In the genomic region with DNA sequence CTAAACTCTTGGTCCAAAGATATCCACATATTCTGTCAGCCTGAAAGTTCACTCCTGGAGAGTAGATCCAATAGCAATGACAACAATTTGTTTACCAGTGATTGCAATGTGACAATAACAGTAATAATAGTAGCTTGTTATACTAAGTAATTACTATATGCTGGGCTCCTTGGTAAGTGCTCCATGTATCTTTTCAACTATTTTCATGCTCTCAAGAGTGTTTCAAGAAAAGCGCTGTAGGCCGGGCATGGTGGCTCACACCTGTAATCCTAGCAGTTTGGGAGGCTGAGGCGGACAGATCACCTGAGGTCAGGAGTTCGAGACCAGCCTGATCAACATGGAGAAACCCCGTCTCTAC, we compare ENCODE assay signal across 17 cellular contexts. TPM values are rescaled to one million over a fixed set of nuclear protein-coding genes. Genes with fewer than 3 reads are reported as not detected.
A peak's percentile ranks its signal among the peaks of the same experiment; 100 is the strongest.
DNase-seq lines count a peak whose midpoint lies in the region; ATAC-seq and TF ChIP-seq lines count a peak whose summit lies in the region.
"Had no signal": no experiment of that assay in that cellular context is flagged by ENCODE, and none has a peak within 500 bp of the region (broad histone marks: within the 10 kb centered on the region; RNA-seq: fewer than 3 reads in every experiment).

No MANE protein-coding gene starts in this region.

- H4K20me1 ChIP-seq in OCI-LY7 (ENCODE audit: insufficient read depth, low read length): no peaks in the 10 kb centered on the region
- H4K20me1 ChIP-seq in hepatocyte (ENCODE audit: insufficient read depth, poor library complexity, severe bottlenecking): no peaks in the 10 kb centered on the region

- H3K27me3 ChIP-seq in hepatocyte (no peaks in the 10 kb centered on the region), suprapubic skin (no peaks in the 10 kb centered on the region), trophoblast cell (ENCODE audit: insufficient read depth, low read length) (no peaks in the 10 kb centered on the region)
- H3K27me3 ChIP-seq: Peyer's patch had no signal

- no peak overlapping the region for H4K91ac ChIP-seq in trophoblast cell (ENCODE audit: low read depth, low read length)

- no TSS peak for BruUV-seq in OCI-LY7 (replicated peaks; lab: Mats Ljungman, UMichigan)

- H3K4me2 ChIP-seq in OCI-LY7 (ENCODE audit: low read length) (peak overlapping the region; percentile 65), hepatocyte (no peak overlapping the region), trophoblast cell (ENCODE audit: low read length) (no peak overlapping the region)

- 96% methylated on average over 5 of the region's 5 CpGs for WGBS in hepatocyte (ENCODE audit: low lambda C conversion rate, missing lambda C conversion rate)
- 92% methylated on average over 5 of the region's 5 CpGs for WGBS in suprapubic skin
- WGBS in trophoblast cell (ENCODE audit: extremely low coverage, insufficient coverage, insufficient read length): no CpG with 5 or more reads among the region's 5 CpGs

- H4K12ac ChIP-seq in trophoblast cell (ENCODE audit: low read depth, low read length): no peak overlapping the region

- no peak overlapping the region for H2AFZ ChIP-seq in OCI-LY7 (ENCODE audit: low read length)
- no peak overlapping the region for H2AFZ ChIP-seq in hepatocyte
- no peak overlapping the region for H2AFZ ChIP-seq in trophoblast cell (ENCODE audit: insufficient read depth, low read length, poor library complexity)
- H2AFZ ChIP-seq: GM23338 had no signal

- H3K4me3 ChIP-seq in OCI-LY7 (ENCODE audit: low read depth, low read length, poor library complexity, severe bottlenecking): no peak overlapping the region
- no peak overlapping the region for H3K4me3 ChIP-seq in hepatocyte
- H3K4me3 ChIP-seq in suprapubic skin: no peak overlapping the region
- H3K4me3 ChIP-seq in trophoblast cell (ENCODE audit: low read depth, low read length): no peak overlapping the region
- H3K4me3 ChIP-seq: Peyer's patch, prostate gland had no signal

- TF ChIP-seq CTCF in OCI-LY7 (conservative IDR thresholded peaks at IDR 0.05; ENCODE audit: low read length) (no peak), hepatocyte (IDR thresholded peaks at IDR 0.05; ENCODE audit: poor library complexity) (no peak), suprapubic skin (IDR thresholded peaks at IDR 0.05) (no peak)

- H3K23ac ChIP-seq in trophoblast cell (ENCODE audit: low read length): no peak overlapping the region

- intact Hi-C loops in activated CD4-positive, alpha-beta T cell treated with anti-CD3 and anti-CD28 coated beads for 36 hours (cut with DNase I, micrococcal nuclease): no loop called here
- intact Hi-C loops in OCI-LY7 (cut with micrococcal nuclease; ENCODE audit: unreplicated experiment): no loop called here

- TF ChIP-seq EP300 in suprapubic skin (IDR thresholded peaks at IDR 0.05): no peak

- peaks cover 59% of the 10 kb centered on the region for H3K4me1 Mint-ChIP-seq in activated CD4-positive, alpha-beta T cell treated with anti-CD3 and anti-CD28 coated beads for 36 hours

- H3K14ac ChIP-seq in trophoblast cell (ENCODE audit: low read length): no peak overlapping the region

- POLR2A ChIA-PET in activated CD4-positive, alpha-beta T cell treated with anti-CD3 and anti-CD28 coated beads for 36 hours (lab: Charles Lee): no interaction called here
- POLR2A ChIA-PET in OCI-LY7 (lab: Charles Lee): interaction anchor here (0.7 to 5.9 kb wide), 7 partner anchors 9 to 183 kb away, joined by 4 to 43 read pairs (median 8); a partner anchor contains a TSS

- H3K36me3 ChIP-seq in OCI-LY7 (ENCODE audit: insufficient read depth, low read length): peaks cover 69% of the 10 kb centered on the region
- H3K36me3 ChIP-seq in hepatocyte (replicated peaks; ENCODE audit: insufficient read depth, low read depth): peaks cover 5% of the 10 kb centered on the region
- H3K36me3 ChIP-seq in suprapubic skin: peaks cover 22% of the 10 kb centered on the region
- peaks cover 2 to 10% of the 10 kb centered on the region in 2 experiments for H3K36me3 ChIP-seq in trophoblast cell (ENCODE audit: control insufficient read depth in 1 of 2, insufficient read depth in 2 of 2, low read length in 2 of 2)
- H3K36me3 ChIP-seq: prostate gland had no signal

- H3K4me1 ChIP-seq in OCI-LY7 (ENCODE audit: insufficient read depth, low read length, poor library complexity, severe bottlenecking) (peaks cover 82% of the 10 kb centered on the region), hepatocyte (ENCODE audit: insufficient read depth) (peaks cover 63% of the 10 kb centered on the region), suprapubic skin (peaks cover 72% of the 10 kb centered on the region), trophoblast cell (ENCODE audit: control insufficient read depth in 1 of 2, insufficient read depth in 2 of 2, low read length in 2 of 2) (peaks cover 11 to 12% of the 10 kb centered on the region in 2 experiments)

- no peak for TF ChIP-seq POLR2A in suprapubic skin (IDR thresholded peaks at IDR 0.05)

- H2AK5ac ChIP-seq in trophoblast cell (ENCODE audit: low read length): no peak overlapping the region

- H3K36me3 Mint-ChIP-seq in activated CD4-positive, alpha-beta T cell treated with anti-CD3 and anti-CD28 coated beads for 36 hours (ENCODE audit: low read depth): peaks cover 75% of the 10 kb centered on the region

- no peaks in the 10 kb centered on the region for H3K9me2 ChIP-seq in OCI-LY7 (ENCODE audit: insufficient read depth, low read length)
- H3K9me2 ChIP-seq in hepatocyte (replicated peaks; ENCODE audit: insufficient read depth): no peaks in the 10 kb centered on the region

- H2BK12ac ChIP-seq in trophoblast cell (ENCODE audit: low read length): no peak overlapping the region

- peak overlapping the region; percentile 98 for H3K27ac ChIP-seq in OCI-LY7 (ENCODE audit: low read depth, low read length, poor library complexity, severe bottlenecking)
- H3K27ac ChIP-seq in hepatocyte: peak overlapping the region; percentile 99
- peak overlapping the region; percentile 73 for H3K27ac ChIP-seq in suprapubic skin
- no peak overlapping the region for H3K27ac ChIP-seq in trophoblast cell (ENCODE audit: low read depth, low read length)

- H4K8ac ChIP-seq in trophoblast cell (ENCODE audit: low read depth, low read length): no peak overlapping the region

- H2BK5ac ChIP-seq in trophoblast cell (ENCODE audit: low read depth, low read length, poor library complexity): no peak overlapping the region

- H3K9me3 Mint-ChIP-seq in activated CD4-positive, alpha-beta T cell treated with anti-CD3 and anti-CD28 coated beads for 36 hours (ENCODE audit: low read depth): no peaks in the 10 kb centered on the region
- H3K9me3 Mint-ChIP-seq: activated naive CD4-positive, alpha-beta T cell treated with anti-CD3 and anti-CD28 coated beads, Interleukin-2, amount 10 ng/mL, durations not matched to agents 7 days and 5 days; GM23338; naive B cell had no signal

- no peak for ATAC-seq in activated CD4-positive, alpha-beta T cell treated with anti-CD3 and anti-CD28 coated beads for 36 hours
- ATAC-seq: GM23338, left colon had no signal

- H3K4ac ChIP-seq in trophoblast cell (ENCODE audit: low read depth, low read length): no peak overlapping the region

- no peaks in the 10 kb centered on the region for H3K27me3 Mint-ChIP-seq in activated CD4-positive, alpha-beta T cell treated with anti-CD3 and anti-CD28 coated beads for 36 hours
- H3K27me3 Mint-ChIP-seq: activated naive CD4-positive, alpha-beta T cell treated with anti-CD3 and anti-CD28 coated beads, Interleukin-2, amount 10 ng/mL, durations not matched to agents 7 days and 5 days; naive B cell had no signal

- H3K9me3 ChIP-seq in OCI-LY7 (ENCODE audit: low read length): peaks cover 3% of the 10 kb centered on the region; the same call in 1 of the 2 replicates
- no peaks in the 10 kb centered on the region for H3K9me3 ChIP-seq in hepatocyte (ENCODE audit: low read depth)
- no peaks in the 10 kb centered on the region for H3K9me3 ChIP-seq in suprapubic skin
- no peaks in the 10 kb centered on the region for H3K9me3 ChIP-seq in trophoblast cell (ENCODE audit: insufficient read depth, low read depth, low read length)
- H3K9me3 ChIP-seq: Peyer's patch, prostate gland had no signal

- H3K27ac Mint-ChIP-seq in activated CD4-positive, alpha-beta T cell treated with anti-CD3 and anti-CD28 coated beads for 36 hours: peak overlapping the region; percentile 51

- no peak overlapping the region for H3K18ac ChIP-seq in trophoblast cell (ENCODE audit: low read length)

- DNase-seq in activated CD4-positive, alpha-beta T cell treated with anti-CD3 and anti-CD28 coated beads for 36 hours: no peak
- no peak for DNase-seq in activated CD4-positive, alpha-beta T cell treated with anti-CD3 and anti-CD28 coated beads, Interleukin-2, amount 50 U/mL, for 1 hour
- DNase-seq in OCI-LY7 (ENCODE audit: low spot score) (no peak), hepatocyte (ENCODE audit: low spot score) (no peak), suprapubic skin (ENCODE audit: low spot score in 2 of 2) (no peak), NCI-H1092 (lab: John Stamatoyannopoulos, UW) (no peak), NCI-H69 (lab: John Stamatoyannopoulos, UW) (no peak), trophoblast cell (no peak)
- DNase-seq: 8988T; activated naive CD4-positive, alpha-beta T cell treated with anti-CD3 and anti-CD28 coated beads, Interleukin-2, amount 10 ng/mL, durations not matched to agents 7 days and 5 days; left colon; naive B cell; NCI-H187 treated with DMSO at 0.1 percent for 48 hours; NCI-H510A; Peyer's patch had no signal

- no peak overlapping the region for H3K4me3 Mint-ChIP-seq in activated CD4-positive, alpha-beta T cell treated with anti-CD3 and anti-CD28 coated beads for 36 hours
- H3K4me3 Mint-ChIP-seq: activated naive CD4-positive, alpha-beta T cell treated with anti-CD3 and anti-CD28 coated beads, Interleukin-2, amount 10 ng/mL, durations not matched to agents 7 days and 5 days; GM23338; naive B cell had no signal

- CTCF ChIA-PET in activated CD4-positive, alpha-beta T cell treated with anti-CD3 and anti-CD28 coated beads for 36 hours (lab: Charles Lee): interaction anchor here (1.0 to 1.4 kb wide), 2 partner anchors 9 to 21 kb away, joined by 3 to 6 read pairs; no protein-coding TSS in a partner anchor
- CTCF ChIA-PET in OCI-LY7 (lab: Charles Lee; ENCODE audit: unreplicated experiment): no interaction called here

- H3K79me1 ChIP-seq in trophoblast cell (ENCODE audit: low read length): peaks cover 15% of the 10 kb centered on the region

- no peak overlapping the region for H2BK120ac ChIP-seq in trophoblast cell (ENCODE audit: insufficient read depth, low read length, poor library complexity)

- H3K79me2 ChIP-seq in OCI-LY7 (ENCODE audit: insufficient read depth, low read depth, low read length) (peaks cover 70% of the 10 kb centered on the region), hepatocyte (peaks cover 91% of the 10 kb centered on the region), trophoblast cell (ENCODE audit: control insufficient read depth, insufficient read depth, low read length, poor library complexity) (peaks cover 2% of the 10 kb centered on the region)

- no peak overlapping the region for H3K9ac ChIP-seq in trophoblast cell (ENCODE audit: low read length)

RNA-seq across cellular contexts. Expression of a gene that starts 15.4 kb away (rescaled TPM):
- total RNA-seq in activated CD4-positive, alpha-beta T cell treated with anti-CD3 and anti-CD28 coated beads for 36 hours: 100 to 1,000 TPM; 107 to 121 TPM
- total RNA-seq in OCI-LY7 (2014; rRNA removed; shearing (Covaris generic)): 83.2 and 88.8 TPM in 2 replicates
- total RNA-seq in OCI-LY7 (2022) (64.2 and 71.5 TPM in 2 replicates), hepatocyte (139 and 145 TPM in 2 replicates), suprapubic skin (100 to 1,000 TPM; 104 to 120 (median 107) TPM)
- polyA plus RNA-seq in hepatocyte: 104 and 108 TPM in 2 replicates
- 62.0 and 65.1 TPM in 2 replicates for polyA plus RNA-seq in trophoblast cell (2013)

RNA-seq across cellular contexts. Expression of a gene that starts 31.9 kb away (rescaled TPM):
- 100 to 1,000 TPM; 137 to 179 TPM for total RNA-seq in activated CD4-positive, alpha-beta T cell treated with anti-CD3 and anti-CD28 coated beads for 36 hours
- 121 and 134 TPM in 2 replicates for total RNA-seq in OCI-LY7 (2014; rRNA removed; shearing (Covaris generic))
- 173 and 183 TPM in 2 replicates for total RNA-seq in OCI-LY7 (2022)
- 22.9 and 23.9 TPM in 2 replicates for total RNA-seq in hepatocyte
- 16.3 and 18.5 TPM in 2 replicates for polyA plus RNA-seq in hepatocyte
- 10 to 100 TPM in 2 of 4 donors, 1 to 10 TPM in 2; 4.4 to 11.2 (median 9.7) TPM for total RNA-seq in suprapubic skin
- 88.5 and 93.7 TPM in 2 replicates for polyA plus RNA-seq in trophoblast cell (2013)
